Comparison of ENCODE assay signal across 8 cellular contexts in genomic region chrX:2710041-2710471, GRCh38. TPM values are rescaled to one million over a fixed set of nuclear protein-coding genes. Genes with fewer than 3 reads are reported as not detected.
A peak's percentile ranks its signal among the peaks of the same experiment; 100 is the strongest.
DNase-seq lines count a peak whose midpoint lies in the region; ATAC-seq and TF ChIP-seq lines count a peak whose summit lies in the region.

No MANE protein-coding gene starts in this region.

- no peak for TF ChIP-seq CTCF in GM12864 (IDR thresholded peaks at IDR 0.05; ENCODE audit: low read depth, low read length, missing control alignments)
- no peak for TF ChIP-seq CTCF in lower leg skin (IDR thresholded peaks at IDR 0.05)
- no peak for TF ChIP-seq CTCF in GM10266 (IDR thresholded peaks at IDR 0.05; ENCODE audit: control insufficient read depth, insufficient read depth, low read depth, missing control alignments)

- WGBS in esophagus, 2 donors = 6 to 23% methylated on average over 10 of the region's 10 CpGs
- no CpG with 5 or more reads among the region's 10 CpGs for WGBS in neuronal stem cell (ENCODE audit: extremely low coverage in 2 of 2, insufficient read length in 2 of 2, insufficient replicate concordance in 1 of 2), 2 donors
- 4 to 10% methylated on average over 10 of the region's 10 CpGs for WGBS in lower leg skin, 2 donors

- H3K9me3 ChIP-seq in esophagus (ENCODE audit: control insufficient read depth in 2 of 2, insufficient read depth in 1 of 2, low read depth in 1 of 2, low read length in 1 of 2) (no peaks in the 10 kb centered on the region), neuronal stem cell (replicated peaks in 1 of 2; ENCODE audit: control insufficient read depth in 2 of 2, insufficient read depth in 1 of 2, low read depth in 1 of 2, low read length in 2 of 2) (peaks cover 0 to 7% of the 10 kb centered on the region in 2 donors)

- peak overlapping the region; percentile 76 for H2BK12ac ChIP-seq in neuronal stem cell (ENCODE audit: low read length)

- H3K27me3 ChIP-seq in esophagus (ENCODE audit: control insufficient read depth in 1 of 2, insufficient read depth in 2 of 2, low read length in 2 of 2) = no peaks in the 10 kb centered on the region
- H3K27me3 ChIP-seq in neuronal stem cell (ENCODE audit: control insufficient read depth in 3 of 3, insufficient read depth in 3 of 3, low read depth in 1 of 3, low read length in 3 of 3) = no peaks in the 10 kb centered on the region

- H4K8ac ChIP-seq in neuronal stem cell (ENCODE audit: low read depth, low read length) = no peak overlapping the region

- peak overlapping the region; percentile 23 for H2AFZ ChIP-seq in neuronal stem cell (ENCODE audit: low read length)

- peak overlapping the region; percentile 92 to 95 for H3K27ac Mint-ChIP-seq in T-cell

- no peak overlapping the region for H3K4me2 ChIP-seq in neuronal stem cell (ENCODE audit: insufficient read depth, low read length, poor library complexity, severe bottlenecking)

- H4K91ac ChIP-seq in neuronal stem cell (ENCODE audit: low read depth, low read length, poor library complexity) = peak overlapping the region; percentile 83

- peaks cover 8 to 17% of the 10 kb centered on the region in 2 donors for H3K36me3 ChIP-seq in esophagus (ENCODE audit: control insufficient read depth in 2 of 2, insufficient read depth in 2 of 2, low read length in 1 of 2)
- H3K36me3 ChIP-seq in neuronal stem cell (replicated peaks in 1 of 2; ENCODE audit: control insufficient read depth in 2 of 2, insufficient read depth in 2 of 2, low read length in 2 of 2) = peaks cover 18 to 25% of the 10 kb centered on the region in 2 donors

- no peak overlapping the region for H2BK15ac ChIP-seq in neuronal stem cell (ENCODE audit: low read length)

- peaks cover 18 to 30% of the 10 kb centered on the region in 2 donors for H3K4me1 ChIP-seq in esophagus (ENCODE audit: control insufficient read depth in 2 of 2, insufficient read depth in 2 of 2, low read length in 1 of 2)
- H3K4me1 ChIP-seq in neuronal stem cell (ENCODE audit: control insufficient read depth in 2 of 2, insufficient read depth in 1 of 2, low read depth in 1 of 2, low read length in 2 of 2) = peaks cover 30 to 43% of the 10 kb centered on the region in 2 donors

- H3K4me3 ChIP-seq in GM12864 (ENCODE audit: low read depth, low read length) (peak overlapping the region; percentile 33; the same call in 1 of the 2 replicates), esophagus (ENCODE audit: low read depth in 1 of 2, low read length in 2 of 2) (peak overlapping the region in 1 of 2 donors; percentile 28), neuronal stem cell (ENCODE audit: low read length in 2 of 2) (peak overlapping the region in 1 of 2 donors; percentile 7), lower leg skin (ENCODE audit: low read depth, poor library complexity, severe bottlenecking) (no peak overlapping the region)

- H2AK5ac ChIP-seq in neuronal stem cell (ENCODE audit: low read depth, low read length) = peak overlapping the region; percentile 81

- peaks cover 60 to 76% (median 74%) of the 10 kb centered on the region in 3 donors for H3K4me1 Mint-ChIP-seq in T-cell

- peak overlapping the region; percentile 72 to 75 (median 73) for H3K4me3 Mint-ChIP-seq in T-cell

- H3K4ac ChIP-seq in neuronal stem cell (ENCODE audit: low read length) = no peak overlapping the region

- no peaks in the 10 kb centered on the region for H3K9me3 Mint-ChIP-seq in T-cell

- DNase-seq in GM12864 (ENCODE audit: low read depth) = no peak
- peak in 1 of 34 experiments; percentile 17 for DNase-seq in T-cell
- no peak for DNase-seq in neuronal stem cell (ENCODE audit: low spot score)
- no peak for DNase-seq in lower leg skin (ENCODE audit: low spot score in 2 of 2)
- DNase-seq in GM10266 (ENCODE audit: extremely low spot score) = no peak
- DNase-seq in NCI-H1417 treated with DMSO at 0.1 percent for 48 hours (lab: John Stamatoyannopoulos, UW) = no peak

- CTCF ChIA-PET in T-cell (lab: Charles Lee) = no interaction called here

- H3K14ac ChIP-seq in neuronal stem cell (ENCODE audit: low read length) = peak overlapping the region; percentile 31

- no peak overlapping the region for H3K23ac ChIP-seq in neuronal stem cell (ENCODE audit: low read depth, low read length, poor library complexity)

- peak overlapping the region; percentile 18 for H3K9ac ChIP-seq in neuronal stem cell (ENCODE audit: low read depth, low read length, poor library complexity)

- H2BK120ac ChIP-seq in neuronal stem cell (ENCODE audit: low read depth, low read length) = no peak overlapping the region

- H3K36me3 Mint-ChIP-seq in T-cell = peaks cover 22% of the 10 kb centered on the region

- peak overlapping the region; percentile 31 for H3K18ac ChIP-seq in neuronal stem cell (ENCODE audit: low read length)

- ATAC-seq in T-cell (replicated peaks in 1 of 4) = peak; percentile 25 to 70 (median 38)
- ATAC-seq in HG02588 (IDR thresholded peaks at IDR 0.05; ENCODE audit: unreplicated experiment) = no peak

- H3K27ac ChIP-seq in esophagus (ENCODE audit: low read depth in 2 of 2, low read length in 1 of 2) = peak overlapping the region; percentile 91 to 96
- H3K27ac ChIP-seq in neuronal stem cell (replicated peaks; ENCODE audit: low read length) = peak overlapping the region; percentile 63

- intact Hi-C loops in lower leg skin (cut with DNase I; ENCODE audit: low total_unique reads) = no loop called here

- no peak for TF ChIP-seq POLR2A in lower leg skin (IDR thresholded peaks at IDR 0.05)

- POLR2A ChIA-PET in T-cell (lab: Charles Lee) = no interaction called here

- H2BK5ac ChIP-seq in neuronal stem cell (ENCODE audit: low read length) = no peak overlapping the region

- no peaks in the 10 kb centered on the region for H3K27me3 Mint-ChIP-seq in T-cell

- H3K79me1 ChIP-seq in neuronal stem cell (ENCODE audit: low read depth, low read length) = peaks cover 16% of the 10 kb centered on the region

RNA-seq across cellular contexts. Expression of gene CD99, which starts 19.0 kb away (rescaled TPM):
- total RNA-seq in T-cell (100 to 1,000 TPM; 141 to 294 (median 207) TPM), lower leg skin (100 to 1,000 TPM; 168 to 384 (median 194) TPM)
- 100 to 1,000 TPM; 133 to 198 TPM for polyA plus RNA-seq in esophagus
- 460 TPM for polyA plus RNA-seq in neuronal stem cell (2013, experiment 1 of 2)
- 454 TPM for polyA plus RNA-seq in neuronal stem cell (2013, experiment 2 of 2)

RNA-seq across cellular contexts. Expression of gene XG, which starts 41.8 kb away (rescaled TPM):
- 1 to 10 TPM in 1 of 5 donors, under 1 TPM in 1, not detected in 3; 0.13 to 1.5 TPM for total RNA-seq in T-cell
- polyA plus RNA-seq in esophagus = 10 to 100 TPM; 10.0 to 12.6 TPM
- not detected for polyA plus RNA-seq in neuronal stem cell (2013, experiment 1 of 2)
- 0.03 TPM for polyA plus RNA-seq in neuronal stem cell (2013, experiment 2 of 2)
- 100 to 1,000 TPM in 1 of 4 donors, 10 to 100 TPM in 3; 40.7 to 113 (median 67.6) TPM for total RNA-seq in lower leg skin

Comparison
In these comparisons a context has a peak if more than half of its experiments do, and no peak if none do; other contexts are left out.
1. RNA of gene XG, which starts 41.8 kb away (total RNA-seq): 40.7 to 113 TPM in lower leg skin; 0.13 to 1.5 TPM in T-cell; every median in the first group is over 10 times any median in the second.